8 cellular contexts compared by ENCODE assay signal in genomic region chr13:113489549-113490495, GRCh38. TPM values are rescaled to one million over a fixed set of nuclear protein-coding genes. Genes with fewer than 3 reads are reported as not detected.
DNase-seq lines count a peak whose midpoint lies in the region; ATAC-seq and TF ChIP-seq lines count a peak whose summit lies in the region.

No MANE protein-coding gene starts in this region.

- TF ChIP-seq CTCF in ascending aorta (IDR thresholded peaks at IDR 0.05): no peak

- intact Hi-C loops in ascending aorta (cut with DNase I): loop anchor here (1.0 to 2.0 kb wide), 6 partner anchors 57 to 575 kb away; partner anchors contain the start of genes CUL4A, LAMP1 and PCID2

- peak overlapping the region; percentile 62 for H3K27ac ChIP-seq in CD4-positive, CD25-positive, alpha-beta regulatory T cell (ENCODE audit: insufficient read depth, low read length, poor library complexity, severe bottlenecking)
- H3K27ac ChIP-seq in SJCRH30 (peak overlapping the region; percentile 58), ascending aorta (peak overlapping the region; percentile 88 to 95), iPS-18a (ENCODE audit: low read length) (no peak overlapping the region), skeletal muscle tissue (ENCODE audit: low read depth, low read length) (peak overlapping the region; percentile 78)

- peaks cover 34 to 73% (median 56%) of the 10 kb centered on the region in 4 donors for H3K4me1 Mint-ChIP-seq in CD4-positive, CD25-positive, alpha-beta regulatory T cell

- peaks cover 28% of the 10 kb centered on the region for H3K4me1 ChIP-seq in CD4-positive, CD25-positive, alpha-beta regulatory T cell (ENCODE audit: control insufficient read depth, insufficient read depth, low read length, poor library complexity, severe bottlenecking)
- H3K4me1 ChIP-seq in SJCRH30: peaks cover 27% of the 10 kb centered on the region
- peaks cover 14 to 41% of the 10 kb centered on the region in 2 donors for H3K4me1 ChIP-seq in ascending aorta
- peaks cover 18% of the 10 kb centered on the region for H3K4me1 ChIP-seq in iPS-18a (ENCODE audit: control insufficient read depth, low read depth, low read length)
- peaks cover 56 to 76% (median 71%) of the 10 kb centered on the region in 3 donors for H3K4me1 ChIP-seq in skeletal muscle tissue (ENCODE audit: control insufficient read depth in 3 of 3, insufficient read depth in 3 of 3, low read length in 3 of 3)

- peak; percentile 6 to 49 (median 33) for DNase-seq in CD4-positive, CD25-positive, alpha-beta regulatory T cell
- DNase-seq in SJCRH30: peak; percentile 60 to 68
- no peak for DNase-seq in ascending aorta (ENCODE audit: low spot score in 2 of 2)
- DNase-seq in ecto neural progenitor cell (ENCODE audit: low spot score): no peak

- H3K36me3 ChIP-seq in CD4-positive, CD25-positive, alpha-beta regulatory T cell (ENCODE audit: control insufficient read depth, insufficient read depth, low read length): no peaks in the 10 kb centered on the region
- H3K36me3 ChIP-seq in SJCRH30 (peaks cover 7% of the 10 kb centered on the region; the same call in 1 of the 2 replicates), ascending aorta (no peaks in the 10 kb centered on the region), iPS-18a (ENCODE audit: control insufficient read depth, low read depth, low read length) (no peaks in the 10 kb centered on the region), skeletal muscle tissue (ENCODE audit: control insufficient read depth in 3 of 3, insufficient read depth in 3 of 3, low read length in 3 of 3) (no peaks in the 10 kb centered on the region)

- no peaks in the 10 kb centered on the region for H3K9me3 ChIP-seq in CD4-positive, CD25-positive, alpha-beta regulatory T cell (ENCODE audit: control insufficient read depth in 2 of 2, low read length in 2 of 2)
- no peaks in the 10 kb centered on the region for H3K9me3 ChIP-seq in SJCRH30 (replicated peaks)
- H3K9me3 ChIP-seq in ascending aorta: no peaks in the 10 kb centered on the region
- H3K9me3 ChIP-seq in iPS-18a (ENCODE audit: control insufficient read depth, low read depth, low read length): no peaks in the 10 kb centered on the region
- H3K9me3 ChIP-seq in skeletal muscle tissue (ENCODE audit: control insufficient read depth in 3 of 3, low read length in 3 of 3): no peaks in the 10 kb centered on the region

- peak; percentile 18 to 22 for ATAC-seq in CD4-positive, CD25-positive, alpha-beta regulatory T cell (ENCODE audit: low read depth in 2 of 2)
- ATAC-seq in GM19455 (IDR thresholded peaks at IDR 0.05; ENCODE audit: unreplicated experiment): peak; percentile 34
- peak; percentile 21 for ATAC-seq in HG03521 (IDR thresholded peaks at IDR 0.05; ENCODE audit: unreplicated experiment)

- no peaks in the 10 kb centered on the region for H3K27me3 ChIP-seq in CD4-positive, CD25-positive, alpha-beta regulatory T cell (ENCODE audit: control insufficient read depth, insufficient read depth, low read length)
- H3K27me3 ChIP-seq in SJCRH30 (no peaks in the 10 kb centered on the region), ascending aorta (no peaks in the 10 kb centered on the region), iPS-18a (ENCODE audit: control insufficient read depth, insufficient read depth, low read length) (no peaks in the 10 kb centered on the region), skeletal muscle tissue (ENCODE audit: control insufficient read depth in 3 of 3, insufficient read depth in 3 of 3, low read length in 3 of 3) (no peaks in the 10 kb centered on the region)

- H3K36me3 Mint-ChIP-seq in CD4-positive, CD25-positive, alpha-beta regulatory T cell: peaks cover 3% of the 10 kb centered on the region

- peak overlapping the region; percentile 83 to 87 (median 85) for H3K27ac Mint-ChIP-seq in CD4-positive, CD25-positive, alpha-beta regulatory T cell

- peak overlapping the region; percentile 92 to 98 (median 94) for H3K4me3 Mint-ChIP-seq in CD4-positive, CD25-positive, alpha-beta regulatory T cell

- peak overlapping the region; percentile 75 for H3K4me3 ChIP-seq in CD4-positive, CD25-positive, alpha-beta regulatory T cell (ENCODE audit: low read depth, low read length)
- H3K4me3 ChIP-seq in SJCRH30: peak overlapping the region; percentile 90
- peak overlapping the region; percentile 98 to 99 for H3K4me3 ChIP-seq in ascending aorta
- H3K4me3 ChIP-seq in iPS-18a (ENCODE audit: low read length): peak overlapping the region; percentile 67
- H3K4me3 ChIP-seq in skeletal muscle tissue (ENCODE audit: low read length in 3 of 3): peak overlapping the region; percentile 79 to 88 (median 81)

- H3K9me3 Mint-ChIP-seq in CD4-positive, CD25-positive, alpha-beta regulatory T cell: no peaks in the 10 kb centered on the region

- H3K27me3 Mint-ChIP-seq in CD4-positive, CD25-positive, alpha-beta regulatory T cell: no peaks in the 10 kb centered on the region

- H3K9ac ChIP-seq in iPS-18a (ENCODE audit: low read length): peak overlapping the region; percentile 61
- peak overlapping the region; percentile 77 to 87 (median 77) for H3K9ac ChIP-seq in skeletal muscle tissue (ENCODE audit: low read depth in 1 of 3, low read length in 3 of 3)

RNA-seq across cellular contexts. Expression of gene DCUN1D2, which starts 0.7 kb away (rescaled TPM):
- 23.0 TPM for total RNA-seq in CD4-positive, CD25-positive, alpha-beta regulatory T cell
- polyA plus RNA-seq in CD4-positive, CD25-positive, alpha-beta regulatory T cell: 10 to 100 TPM in 1 of 4 donors, 1 to 10 TPM in 3; 6.8 to 10.2 (median 9.2) TPM
- 21.4 and 25.9 TPM in 2 replicates for total RNA-seq in SJCRH30 (2014; rRNA removed; shearing (Covaris generic))
- total RNA-seq in ascending aorta: 5.9 TPM
- total RNA-seq in skeletal muscle tissue: 7.8 TPM

RNA-seq across cellular contexts. Expression of gene ADPRHL1, which starts 36.5 kb away (rescaled TPM):
- 0.57 TPM for total RNA-seq in CD4-positive, CD25-positive, alpha-beta regulatory T cell
- under 1 TPM in 3 of 4 donors, not detected in 1; 0.24 to 0.64 (median 0.54) TPM for polyA plus RNA-seq in CD4-positive, CD25-positive, alpha-beta regulatory T cell
- total RNA-seq in SJCRH30 (2014; rRNA removed; shearing (Covaris generic)): 1.9 and 2.2 TPM in 2 replicates
- total RNA-seq in ascending aorta: 11.3 TPM
- 124 TPM for total RNA-seq in skeletal muscle tissue

Comparison
In these comparisons a context has a peak if more than half of its experiments do, and no peak if none do; other contexts are left out.
1. DNase-seq: peak in CD4-positive, CD25-positive, alpha-beta regulatory T cell (3 of 3) and SJCRH30 (2 of 2); none in ascending aorta (0 of 2) and ecto neural progenitor cell (single experiment).
2. RNA of gene ADPRHL1, which starts 36.5 kb away (total RNA-seq): 124 TPM in skeletal muscle tissue (single experiment); 11.3 TPM in ascending aorta (single experiment), 1.9 to 2.2 TPM in SJCRH30 and 0.57 TPM in CD4-positive, CD25-positive, alpha-beta regulatory T cell (single experiment); every median in the first group is over 10 times any median in the second.
3. Peak in every context shown above with its lines, with median percentiles within 50 percentile points of each other: ATAC-seq and H3K4me3 ChIP-seq.